26 cellular contexts compared by ENCODE assay signal in the genomic region with DNA sequence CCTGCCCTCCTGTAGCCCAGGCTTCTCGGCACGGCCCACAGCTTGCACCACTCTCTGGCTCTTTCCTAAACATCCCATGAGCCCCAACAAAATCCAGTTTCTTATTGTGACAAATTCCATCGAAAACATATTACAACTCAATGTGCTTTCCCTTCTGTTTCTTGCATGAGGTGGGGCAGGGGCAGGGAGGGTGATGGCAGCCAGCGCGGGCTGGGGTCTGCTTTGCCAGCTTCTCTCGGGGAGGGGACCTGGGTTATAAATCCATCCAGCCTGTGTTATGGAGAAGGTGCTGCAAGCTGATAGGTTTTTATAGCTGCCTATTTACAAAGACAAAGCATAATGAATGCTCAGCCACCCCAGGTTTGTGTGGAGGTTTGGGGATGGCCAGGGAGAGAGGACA. TPM values are rescaled to one million over a fixed set of nuclear protein-coding genes. Genes with fewer than 3 reads are reported as not detected.
"Had no signal": no experiment of that assay in that cellular context is flagged by ENCODE, and none has a peak within 500 bp of the region (broad histone marks: within the 10 kb centered on the region; RNA-seq: fewer than 3 reads in every experiment).

No MANE protein-coding gene starts in this region.

- H3K4me3 Mint-ChIP-seq: activated CD8-positive, alpha-beta T cell treated with anti-CD3 and anti-CD28 coated beads for 36 hours; activated naive CD8-positive, alpha-beta T cell; activated T-cell treated with anti-CD3 and anti-CD28 coated beads, Interleukin-2, amount 50 U/mL, for 4 hours; activated T-helper 17 cell treated with anti-CD3 and anti-CD28 coated beads, Interleukin-2, amount 50 U/mL, for 72 hours; endodermal cell; WTC11 had no signal

- H3K4me3 ChIP-seq: ascending aorta, colonic mucosa had no signal

- DNase-seq: activated CD4-positive, alpha-beta T cell treated with anti-CD3 and anti-CD28 coated beads for 48 hours; activated CD4-positive, alpha-beta T cell treated with anti-CD3 and anti-CD28 coated beads, Interleukin-2, amount 50 U/mL, for 1 hour; activated CD4-positive, alpha-beta T cell treated with anti-CD3 and anti-CD28 coated beads, Interleukin-2, amount 50 U/mL, for 48 hours; activated CD8-positive, alpha-beta memory T cell treated with anti-CD3 and anti-CD28 coated beads for 24 hours; activated CD8-positive, alpha-beta T cell treated with anti-CD3 and anti-CD28 coated beads for 36 hours; activated effector memory CD4-positive, alpha-beta T cell treated with Interleukin-2 at 50 U/mL for 16 hours; activated gamma-delta T cell treated with Interleukin-2 at 50 U/mL for 16 hours; activated naive CD4-positive, alpha-beta T cell treated with anti-CD3 and anti-CD28 coated beads, Interleukin-2, amount 50 U/mL, for 16 hours; activated naive CD4-positive, alpha-beta T cell treated with Interleukin-2 at 50 U/mL for 16 hours; activated T-cell treated with anti-CD3 and anti-CD28 coated beads, Interleukin-2, amount 50 U/mL, for 4 hours; brain microvascular endothelial cell; central memory CD4-positive, alpha-beta T cell; cerebellar nuclear complex; colonic mucosa; effector memory CD4-positive, alpha-beta T cell; endodermal cell; foreskin fibroblast; T-helper 2 cell had no signal

- H3K27ac ChIP-seq: ascending aorta, brain microvascular endothelial cell, colonic mucosa, VCaP had no signal

- H3K27me3 ChIP-seq: ascending aorta, colonic mucosa had no signal

- H3K4me1 ChIP-seq: ascending aorta, colonic mucosa had no signal

- H3K9me3 ChIP-seq: ascending aorta, colonic mucosa had no signal

- H3K36me3 Mint-ChIP-seq: activated naive CD8-positive, alpha-beta T cell; WTC11 had no signal

- H3K36me3 ChIP-seq: ascending aorta, brain microvascular endothelial cell, colonic mucosa had no signal

- H3K27me3 Mint-ChIP-seq: activated CD8-positive, alpha-beta T cell treated with anti-CD3 and anti-CD28 coated beads for 36 hours had no signal

- H3K4me1 Mint-ChIP-seq: activated T-helper 17 cell treated with anti-CD3 and anti-CD28 coated beads, Interleukin-2, amount 50 U/mL, for 72 hours had no signal

- ATAC-seq: activated CD4-positive, CD25-positive, alpha-beta regulatory T cell treated with anti-CD3 and anti-CD28 coated beads, Interleukin-2, amount 50 U/mL, for 24 hours; activated CD8-positive, alpha-beta T cell treated with anti-CD3 and anti-CD28 coated beads for 36 hours; activated T-cell treated with anti-CD3 and anti-CD28 coated beads, Interleukin-2, amount 50 U/mL, for 4 hours; activated T-helper 17 cell treated with anti-CD3 and anti-CD28 coated beads, Interleukin-2, amount 50 U/mL, for 72 hours; WTC11 had no signal

- H3K9me3 Mint-ChIP-seq: activated CD8-positive, alpha-beta T cell treated with anti-CD3 and anti-CD28 coated beads for 36 hours; activated T-cell treated with anti-CD3 and anti-CD28 coated beads, Interleukin-2, amount 50 U/mL, for 4 hours; activated T-helper 17 cell treated with anti-CD3 and anti-CD28 coated beads, Interleukin-2, amount 50 U/mL, for 72 hours; endodermal cell; WTC11 had no signal

- H3K27ac Mint-ChIP-seq: activated CD8-positive, alpha-beta T cell treated with anti-CD3 and anti-CD28 coated beads for 36 hours; activated naive CD8-positive, alpha-beta T cell; activated T-helper 17 cell treated with anti-CD3 and anti-CD28 coated beads, Interleukin-2, amount 50 U/mL, for 72 hours; endodermal cell; WTC11 had no signal

RNA-seq across cellular contexts. Expression of gene PPP2R2C, which starts 21.1 kb away (rescaled TPM):
- total RNA-seq: activated CD8-positive, alpha-beta T cell treated with anti-CD3 and anti-CD28 coated beads for 36 hours; activated T-cell treated with anti-CD3 and anti-CD28 coated beads, Interleukin-2, amount 50 U/mL, for 4 hours; activated T-helper 17 cell treated with anti-CD3 and anti-CD28 coated beads, Interleukin-2, amount 50 U/mL, for 72 hours; epithelial cell of proximal tubule; T-helper 1 cell treated with Interleukin-12 subunit alpha and Interleukin-12 subunit beta and Interleukin-4 antibody, amounts not matched to agents 30 ng/mL and 1 ng/mL, for 36 hours had no signal
